ENCODE assay signal across 36 cellular contexts in the genomic region with DNA sequence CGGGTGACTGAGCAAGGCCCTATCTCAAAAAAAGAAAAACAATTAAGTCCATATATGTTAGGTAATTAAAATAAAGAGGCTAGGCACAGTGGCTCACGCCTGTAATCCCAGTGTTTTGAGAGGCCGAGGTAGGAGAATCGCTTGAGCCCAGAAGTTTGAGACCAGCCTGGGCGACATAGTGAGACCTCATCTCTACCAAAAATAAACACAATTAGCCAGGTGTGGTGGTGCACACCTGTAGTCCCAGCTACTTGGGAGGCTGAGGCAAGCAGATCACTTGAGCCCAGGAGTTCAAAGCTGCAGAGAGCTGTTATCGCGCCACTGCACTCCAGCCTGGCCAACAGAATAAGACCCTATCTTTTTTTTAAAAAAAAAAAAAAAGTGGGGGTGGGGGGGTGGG.
"Had no signal": no experiment of that assay in that cellular context is flagged by ENCODE, and none has a peak within 500 bp of the region (broad histone marks: within the 10 kb centered on the region; RNA-seq: fewer than 3 reads in every experiment).

No MANE protein-coding gene starts in this region.

- DNase-seq: activated B cell treated with CpG ODN at 0.5 μM for 24 hours; activated CD4-positive, alpha-beta memory T cell treated with anti-CD3 and anti-CD28 coated beads for 36 hours; activated CD4-positive, alpha-beta T cell treated with anti-CD3 and anti-CD28 coated beads for 4 hours; activated CD4-positive, alpha-beta T cell treated with anti-CD3 and anti-CD28 coated beads, Interleukin-2, amount 10 ng/mL, durations not matched to agents 24 days and 14 days; activated CD4-positive, alpha-beta T cell treated with anti-CD3 and anti-CD28 coated beads, Interleukin-2, amount 50 U/mL, for 1 hour; activated CD4-positive, alpha-beta T cell treated with anti-CD3 and anti-CD28 coated beads, Interleukin-2, amount 50 U/mL, for 4 hours; activated CD4-positive, CD25-positive, alpha-beta regulatory T cell treated with anti-CD3 and anti-CD28 coated beads, Interleukin-2, amount 50 U/mL, for 72 hours; activated CD8-positive, alpha-beta memory T cell treated with anti-CD3 and anti-CD28 coated beads, Interleukin-2, amount 50 U/mL, for 4 hours; activated CD8-positive, alpha-beta T cell treated with anti-CD3 and anti-CD28 coated beads for 36 hours; activated effector memory CD4-positive, alpha-beta T cell treated with anti-CD3 and anti-CD28 coated beads, Interleukin-2, amount 50 U/mL, for 16 hours; activated gamma-delta T cell treated with Interleukin-2 at 50 U/mL for 16 hours; activated naive CD4-positive, alpha-beta T cell; activated naive CD4-positive, alpha-beta T cell treated with anti-CD3 and anti-CD28 coated beads for 36 hours; activated naive CD4-positive, alpha-beta T cell treated with anti-CD3 and anti-CD28 coated beads, Interleukin-2, amount 50 U/mL, for 16 hours; activated naive CD8-positive, alpha-beta T cell treated with anti-CD3 and anti-CD28 coated beads for 36 hours; activated T-cell treated with anti-CD3 and anti-CD28 coated beads for 4 hours; activated T-cell treated with anti-CD3 and anti-CD28 coated beads, Interleukin-2, amount 50 U/mL, for 1 hour; activated T-cell treated with anti-CD3 and anti-CD28 coated beads, Interleukin-2, amount 50 U/mL, for 4 hours; activated T-cell treated with anti-CD3 and anti-CD28 coated beads, Interleukin-2, amount 50 U/mL, for 72 hours; amygdala; anterior cingulate cortex; cerebellar nuclear complex; T-cell; T-helper 2 cell; T-helper 9 cell had no signal

- H3K4me1 Mint-ChIP-seq: activated T-helper 17 cell treated with anti-CD3 and anti-CD28 coated beads, Interleukin-2, amount 50 U/mL, for 72 hours had no signal

- H3K27me3 ChIP-seq: ascending aorta, cardiac muscle cell had no signal

- ATAC-seq: activated CD8-positive, alpha-beta T cell treated with anti-CD3 and anti-CD28 coated beads for 36 hours; activated naive CD4-positive, alpha-beta T cell treated with anti-CD3 and anti-CD28 coated beads, Interleukin-2, amount 50 U/mL, for 72 hours; activated T-cell treated with anti-CD3 and anti-CD28 coated beads, Interleukin-2, amount 50 U/mL, for 4 hours; activated T-cell treated with anti-CD3 and anti-CD28 coated beads, Interleukin-2, amount 50 U/mL, for 72 hours; activated T-helper 17 cell treated with anti-CD3 and anti-CD28 coated beads, Interleukin-2, amount 50 U/mL, for 72 hours had no signal

- FAIRE-seq: bronchial epithelial cell, TTC549 had no signal

- H3K27ac Mint-ChIP-seq: activated B cell treated with CpG ODN at 0.5 μM for 24 hours; activated CD4-positive, alpha-beta memory T cell treated with anti-CD3 and anti-CD28 coated beads for 36 hours; activated CD4-positive, alpha-beta T cell treated with anti-CD3 and anti-CD28 coated beads, Interleukin-2, amount 10 ng/mL, durations not matched to agents 24 days and 14 days; activated CD8-positive, alpha-beta T cell treated with anti-CD3 and anti-CD28 coated beads for 36 hours; activated naive CD4-positive, alpha-beta T cell treated with anti-CD3 and anti-CD28 coated beads for 36 hours; activated T-helper 17 cell treated with anti-CD3 and anti-CD28 coated beads, Interleukin-2, amount 50 U/mL, for 72 hours; T-cell; T-helper 2 cell treated with Interferon-gamma antibody and Interleukin-4, amounts not matched to agents 5 μg/mL and 100 μg/mL, for 36 hours had no signal

- H3K9me3 ChIP-seq: ascending aorta had no signal

- H3K4me3 ChIP-seq: ascending aorta, cardiac muscle cell had no signal

- H3K36me3 Mint-ChIP-seq: activated CD4-positive, alpha-beta memory T cell treated with anti-CD3 and anti-CD28 coated beads for 36 hours; activated naive CD4-positive, alpha-beta T cell treated with anti-CD3 and anti-CD28 coated beads, Interleukin-2, amount 50 U/mL, for 72 hours; T-cell had no signal

- H3K27me3 Mint-ChIP-seq: activated CD8-positive, alpha-beta T cell treated with anti-CD3 and anti-CD28 coated beads for 36 hours; activated naive CD8-positive, alpha-beta T cell treated with anti-CD3 and anti-CD28 coated beads for 36 hours; activated T-helper 17 cell treated with anti-CD3 and anti-CD28 coated beads, Interleukin-2, amount 50 U/mL, for 72 hours; brain had no signal

- H3K36me3 ChIP-seq: ascending aorta, cardiac muscle cell had no signal

- H3K4me3 Mint-ChIP-seq: activated B cell treated with CpG ODN at 0.5 μM for 24 hours; activated CD4-positive, alpha-beta memory T cell treated with anti-CD3 and anti-CD28 coated beads for 36 hours; activated CD4-positive, alpha-beta T cell treated with anti-CD3 and anti-CD28 coated beads, Interleukin-2, amount 10 ng/mL, durations not matched to agents 24 days and 14 days; activated CD8-positive, alpha-beta T cell treated with anti-CD3 and anti-CD28 coated beads for 36 hours; activated naive CD4-positive, alpha-beta T cell treated with anti-CD3 and anti-CD28 coated beads for 36 hours; activated naive CD8-positive, alpha-beta T cell treated with anti-CD3 and anti-CD28 coated beads for 36 hours; activated T-cell treated with anti-CD3 and anti-CD28 coated beads, Interleukin-2, amount 50 U/mL, for 4 hours; activated T-helper 1 cell treated with anti-CD3 and anti-CD28 coated beads, Interleukin-12 subunit alpha, Interleukin-12 subunit beta, Interleukin-2, Interleukin-4 antibody, amounts not matched to agents 30 ng/mL and 10 ng/mL and 1 ng/mL, durations not matched to agents 14 hours and 24 hours and 36 hours; activated T-helper 17 cell treated with anti-CD3 and anti-CD28 coated beads, Interleukin-2, amount 50 U/mL, for 72 hours; brain; central memory CD8-positive, alpha-beta T cell; T-cell; T-helper 2 cell treated with Interferon-gamma antibody and Interleukin-4, amounts not matched to agents 5 μg/mL and 100 μg/mL, for 36 hours had no signal

- H3K27ac ChIP-seq: ascending aorta, cardiac muscle cell, VCaP had no signal

- H3K9me3 Mint-ChIP-seq: activated B cell treated with CpG ODN at 0.5 μM for 24 hours; activated CD4-positive, alpha-beta memory T cell treated with anti-CD3 and anti-CD28 coated beads for 36 hours; activated CD4-positive, alpha-beta T cell treated with anti-CD3 and anti-CD28 coated beads, Interleukin-2, amount 10 ng/mL, durations not matched to agents 24 days and 14 days; activated CD8-positive, alpha-beta T cell treated with anti-CD3 and anti-CD28 coated beads for 36 hours; activated naive CD4-positive, alpha-beta T cell treated with anti-CD3 and anti-CD28 coated beads for 36 hours; activated naive CD4-positive, alpha-beta T cell treated with anti-CD3 and anti-CD28 coated beads, Interleukin-2, amount 50 U/mL, for 72 hours; activated naive CD8-positive, alpha-beta T cell treated with anti-CD3 and anti-CD28 coated beads for 36 hours; activated T-cell treated with anti-CD3 and anti-CD28 coated beads, Interleukin-2, amount 50 U/mL, for 4 hours; activated T-cell treated with anti-CD3 and anti-CD28 coated beads, Interleukin-2, amount 50 U/mL, for 72 hours; activated T-helper 1 cell treated with anti-CD3 and anti-CD28 coated beads, Interleukin-12 subunit alpha, Interleukin-12 subunit beta, Interleukin-2, Interleukin-4 antibody, amounts not matched to agents 30 ng/mL and 10 ng/mL and 1 ng/mL, durations not matched to agents 14 hours and 24 hours and 36 hours; activated T-helper 17 cell treated with anti-CD3 and anti-CD28 coated beads, Interleukin-2, amount 50 U/mL, for 72 hours; brain; central memory CD8-positive, alpha-beta T cell; T-cell; T-helper 2 cell treated with Interferon-gamma antibody and Interleukin-4, amounts not matched to agents 5 μg/mL and 100 μg/mL, for 36 hours had no signal

- H3K4me1 ChIP-seq: ascending aorta had no signal
